36 cellular contexts compared by ENCODE assay signal in genomic region chr2:166750624-166751023, GRCh38.
DNase-seq lines count a peak whose midpoint lies in the region; ATAC-seq, FAIRE-seq and TF ChIP-seq lines count a peak whose summit lies in the region.
"Had no signal": no experiment of that assay in that cellular context is flagged by ENCODE, and none has a peak within 500 bp of the region (broad histone marks: within the 10 kb centered on the region; RNA-seq: fewer than 3 reads in every experiment).

No MANE protein-coding gene starts in this region.

- H3K27ac Mint-ChIP-seq in activated T-helper 17 cell treated with anti-CD3 and anti-CD28 coated beads, Interleukin-2, amount 50 U/mL, for 72 hours: no peak overlapping the region
- H3K27ac Mint-ChIP-seq: B cell; CD14-positive monocyte; CD4-positive, alpha-beta memory T cell; CD4-positive, alpha-beta T cell; CD4-positive, CD25-positive, alpha-beta regulatory T cell; CD8-positive, alpha-beta memory T cell; CD8-positive, alpha-beta T cell had no signal

- TF ChIP-seq POLR2A in HepG2 (IDR thresholded peaks at IDR 0.05; ENCODE audit: insufficient read depth in 1 of 2, low read depth in 2 of 2, low read length in 2 of 2): no peak
- TF ChIP-seq POLR2A in right lobe of liver (IDR thresholded peaks at IDR 0.05): no peak
- TF ChIP-seq POLR2A in A549 (IDR thresholded peaks at IDR 0.05; ENCODE audit: low read length): no peak
- no peak for TF ChIP-seq POLR2A in IMR-90 (IDR thresholded peaks at IDR 0.05; ENCODE audit: low read depth, low read length)
- TF ChIP-seq POLR2A in K562 (conservative IDR thresholded peaks at IDR 0.05): no peak

- H3K23ac ChIP-seq in IMR-90 (ENCODE audit: low read depth, low read length): no peak overlapping the region

- WGBS in HepG2 (ENCODE audit: low lambda C conversion rate): 0% methylated on average over 1 of the region's 1 CpG
- 0% methylated on average over 1 of the region's 1 CpG for WGBS in right lobe of liver (ENCODE audit: insufficient coverage, low coverage, low lambda C conversion rate, missing lambda C conversion rate)
- WGBS in A549 (ENCODE audit: missing lambda C conversion rate): 0% methylated on average over 1 of the region's 1 CpG
- WGBS in IMR-90 (ENCODE audit: extremely low coverage in 2 of 2, insufficient read length in 1 of 2), 2 experiments: no CpG with 5 or more reads among the region's 1 CpG
- 0% methylated on average over 1 of the region's 1 CpG for WGBS in K562 (ENCODE audit: insufficient coverage, low coverage, missing lambda C conversion rate)

- no peaks in the 10 kb centered on the region for H3K4me1 ChIP-seq in HepG2 (ENCODE audit: insufficient read depth, low read length)
- H3K4me1 ChIP-seq in right lobe of liver: no peaks in the 10 kb centered on the region
- no peaks in the 10 kb centered on the region for H3K4me1 ChIP-seq in A549
- no peaks in the 10 kb centered on the region for H3K4me1 ChIP-seq in IMR-90 (ENCODE audit: control insufficient read depth, insufficient read depth, low read length)
- no peaks in the 10 kb centered on the region for H3K4me1 ChIP-seq in K562 (replicated peaks in 1 of 2; ENCODE audit: control insufficient read depth in 2 of 2, insufficient read depth in 2 of 2, low read length in 2 of 2)
- H3K4me1 ChIP-seq in PC-9 (replicated peaks; ENCODE audit: insufficient read depth): no peaks in the 10 kb centered on the region
- H3K4me1 ChIP-seq: BE2C; BLaER1; BLaER1 treated with 17β-estradiol and CSF1 and Interleukin-3, amounts not matched to agents 10 nM and 100 nM; Caco-2 had no signal

- H3K27ac ChIP-seq in HepG2 (ENCODE audit: extremely low read length, insufficient read depth, low read length): no peak overlapping the region
- no peak overlapping the region for H3K27ac ChIP-seq in right lobe of liver
- no peak overlapping the region for H3K27ac ChIP-seq in A549
- H3K27ac ChIP-seq in IMR-90 (ENCODE audit: insufficient read depth, low read length): no peak overlapping the region
- H3K27ac ChIP-seq in K562 (ENCODE audit: extremely low read depth, low read depth, low read length): no peak overlapping the region
- H3K27ac ChIP-seq in PC-9: no peak overlapping the region
- H3K27ac ChIP-seq: 22Rv1; BLaER1; BLaER1 treated with 17β-estradiol and CSF1 and Interleukin-3, amounts not matched to agents 10 nM and 100 nM; C4-2B had no signal

- H3K9me3 Mint-ChIP-seq in activated T-helper 17 cell treated with anti-CD3 and anti-CD28 coated beads, Interleukin-2, amount 50 U/mL, for 72 hours: peaks cover 8% of the 10 kb centered on the region

- POLR2A ChIA-PET in HepG2 (lab: Yijun Ruan, JAX) (no interaction called here), A549 (lab: Yijun Ruan, JAX) (no interaction called here), IMR-90 (lab: Charles Lee; ENCODE audit: unreplicated experiment) (no interaction called here), K562 (lab: Yijun Ruan, JAX) (interaction anchor here (0.5 kb wide), 1 partner anchor 53 kb away, joined by 3 read pairs; no protein-coding TSS in a partner anchor), PC-9 (lab: Charles Lee; ENCODE audit: unreplicated experiment) (no interaction called here)

- no peak overlapping the region for H2AK9ac ChIP-seq in IMR-90 (replicated peaks; ENCODE audit: low read depth, low read length, poor library complexity)

- no peak overlapping the region for H3K56ac ChIP-seq in IMR-90 (ENCODE audit: extremely low read depth, insufficient read depth, low read length)

- ATAC-seq in HepG2: no peak
- no peak for ATAC-seq in right lobe of liver
- ATAC-seq in A549: no peak
- no peak for ATAC-seq in IMR-90 (ENCODE audit: low read depth)
- no peak for ATAC-seq in K562
- ATAC-seq in activated T-helper 17 cell treated with anti-CD3 and anti-CD28 coated beads, Interleukin-2, amount 50 U/mL, for 72 hours (replicated peaks): no peak
- ATAC-seq: CD8-positive, alpha-beta T cell had no signal

- in situ Hi-C loops in HepG2 (cut with HindIII; ENCODE audit: extremely low pct_ligation_motif_present, low pct_unique_long_range_greater_than_20kb): no loop called here
- in situ Hi-C loops in IMR-90 (cut with MboI; ENCODE audit: low sequenced_read_pairs): no loop called here
- in situ Hi-C loops in K562 (cut with MboI): no loop called here

- TF ChIP-seq CTCF in HepG2 (CRISPR knock-in tag; IDR thresholded peaks at IDR 0.05) (no peak), right lobe of liver (IDR thresholded peaks at IDR 0.05) (no peak), A549 (IDR thresholded peaks at IDR 0.05) (no peak), IMR-90 (conservative IDR thresholded peaks at IDR 0.05; ENCODE audit: low read depth, low read length) (no peak), K562 (IDR thresholded peaks at IDR 0.05 in 2 of 3, conservative IDR thresholded peaks at IDR 0.05 in 1 of 3; ENCODE audit: insufficient read depth in 2 of 3, low read depth in 1 of 3, low read length in 3 of 3) (no peak), PC-9 (conservative IDR thresholded peaks at IDR 0.05) (no peak)

- H2AK5ac ChIP-seq in IMR-90 (ENCODE audit: low read depth, low read length): no peak overlapping the region

- H3K4me2 ChIP-seq in HepG2 (ENCODE audit: low read depth, low read length): no peak overlapping the region
- H3K4me2 ChIP-seq in A549: no peak overlapping the region
- H3K4me2 ChIP-seq in IMR-90 (ENCODE audit: low read depth, low read length): no peak overlapping the region
- no peak overlapping the region for H3K4me2 ChIP-seq in K562 (ENCODE audit: insufficient read depth, low read length)
- H3K4me2 ChIP-seq in PC-9: no peak overlapping the region
- H3K4me2 ChIP-seq: BLaER1; BLaER1 treated with 17β-estradiol and CSF1 and Interleukin-3, amounts not matched to agents 10 nM and 100 nM had no signal

- H3K27me3 ChIP-seq in HepG2 (ENCODE audit: control insufficient read depth in 1 of 2, insufficient read depth in 2 of 2, low read length in 2 of 2): no peaks in the 10 kb centered on the region; a peak in 1 of 5 replicates
- H3K27me3 ChIP-seq in right lobe of liver: no peaks in the 10 kb centered on the region
- H3K27me3 ChIP-seq in IMR-90 (ENCODE audit: control insufficient read depth, insufficient read depth, low read length): no peaks in the 10 kb centered on the region
- H3K27me3 ChIP-seq in K562 (ENCODE audit: control insufficient read depth in 2 of 2, insufficient read depth in 2 of 2, low read length in 2 of 2): no peaks in the 10 kb centered on the region
- no peaks in the 10 kb centered on the region for H3K27me3 ChIP-seq in PC-9 (ENCODE audit: insufficient read depth, low read depth)
- H3K27me3 ChIP-seq: BE2C; BLaER1; BLaER1 treated with 17β-estradiol and CSF1 and Interleukin-3, amounts not matched to agents 10 nM and 100 nM had no signal

- TF ChIP-seq EP300 in HepG2 (IDR thresholded peaks at IDR 0.05; ENCODE audit: low read depth in 2 of 2, low read length in 2 of 2): no peak
- no peak for TF ChIP-seq EP300 in HepG2 (CRISPR knock-in tag; IDR thresholded peaks at IDR 0.05; ENCODE audit: borderline replicate concordance)
- TF ChIP-seq EP300 in A549 (IDR thresholded peaks at IDR 0.05): no peak
- no peak for TF ChIP-seq EP300 in K562 (IDR thresholded peaks at IDR 0.05; ENCODE audit: low read length)

- no peak overlapping the region for H3K4me3 ChIP-seq in HepG2 (replicated peaks in 1 of 3; ENCODE audit: insufficient read depth in 1 of 3, low read depth in 2 of 3, low read length in 3 of 3)
- H3K4me3 ChIP-seq in right lobe of liver: no peak overlapping the region
- no peak overlapping the region for H3K4me3 ChIP-seq in A549
- H3K4me3 ChIP-seq in IMR-90 (ENCODE audit: insufficient read depth, low read depth, low read length): no peak overlapping the region
- no peak overlapping the region for H3K4me3 ChIP-seq in K562
- H3K4me3 ChIP-seq in PC-9: no peak overlapping the region
- H3K4me3 ChIP-seq: BLaER1; BLaER1 treated with 17β-estradiol and CSF1 and Interleukin-3, amounts not matched to agents 10 nM and 100 nM had no signal

- no peak overlapping the region for H3K9ac ChIP-seq in HepG2 (ENCODE audit: insufficient read depth, low read depth, low read length)
- H3K9ac ChIP-seq in IMR-90 (ENCODE audit: low read depth, low read length): no peak overlapping the region
- no peak overlapping the region for H3K9ac ChIP-seq in K562 (ENCODE audit: insufficient read depth in 1 of 2, low read depth in 2 of 2, low read length in 2 of 2)
- H3K9ac ChIP-seq: BLaER1; BLaER1 treated with 17β-estradiol and CSF1 and Interleukin-3, amounts not matched to agents 10 nM and 100 nM had no signal

- H3K36me3 ChIP-seq in HepG2 (replicated peaks in 1 of 2; ENCODE audit: control insufficient read depth in 1 of 2, insufficient read depth in 2 of 2, low read length in 2 of 2) (no peaks in the 10 kb centered on the region), right lobe of liver (no peaks in the 10 kb centered on the region), IMR-90 (ENCODE audit: control insufficient read depth, insufficient read depth, low read length) (no peaks in the 10 kb centered on the region), K562 (ENCODE audit: control insufficient read depth, insufficient read depth, low read length) (no peaks in the 10 kb centered on the region), PC-9 (ENCODE audit: low read depth) (no peaks in the 10 kb centered on the region)
- H3K36me3 ChIP-seq: BE2C; BLaER1; BLaER1 treated with 17β-estradiol and CSF1 and Interleukin-3, amounts not matched to agents 10 nM and 100 nM had no signal

- no peak overlapping the region for H4K5ac ChIP-seq in IMR-90 (ENCODE audit: low read depth, low read length)

- H4K91ac ChIP-seq in IMR-90 (ENCODE audit: insufficient read depth, low read depth, low read length): no peak overlapping the region

- H4K20me1 ChIP-seq in HepG2 (ENCODE audit: insufficient read depth, low read length) (no peaks in the 10 kb centered on the region), IMR-90 (ENCODE audit: insufficient read depth, low read length) (no peaks in the 10 kb centered on the region), K562 (replicated peaks; ENCODE audit: control insufficient read depth, insufficient read depth, low read length) (no peaks in the 10 kb centered on the region), PC-9 (ENCODE audit: insufficient read depth) (no peaks in the 10 kb centered on the region)
- H4K20me1 ChIP-seq: BLaER1; BLaER1 treated with 17β-estradiol and CSF1 and Interleukin-3, amounts not matched to agents 10 nM and 100 nM had no signal

- no peaks in the 10 kb centered on the region for H3K27me3 Mint-ChIP-seq in activated T-helper 17 cell treated with anti-CD3 and anti-CD28 coated beads, Interleukin-2, amount 50 U/mL, for 72 hours
- H3K27me3 Mint-ChIP-seq: B cell; CD4-positive, alpha-beta memory T cell; CD4-positive, alpha-beta T cell; CD4-positive, CD25-positive, alpha-beta regulatory T cell; CD8-positive, alpha-beta memory T cell had no signal

- H2BK5ac ChIP-seq in IMR-90 (ENCODE audit: low read depth, low read length, poor library complexity, severe bottlenecking): no peak overlapping the region

- H3K9me2 ChIP-seq in PC-9 (ENCODE audit: insufficient read depth): no peaks in the 10 kb centered on the region

- no peaks in the 10 kb centered on the region for H3K9me1 ChIP-seq in IMR-90 (ENCODE audit: insufficient read depth, low read length)
- no peaks in the 10 kb centered on the region for H3K9me1 ChIP-seq in K562 (ENCODE audit: control insufficient read depth, insufficient read depth, low read length)

- H2BK15ac ChIP-seq in IMR-90 (ENCODE audit: low read depth, low read length): no peak overlapping the region

- H3K36me3 Mint-ChIP-seq in activated T-helper 17 cell treated with anti-CD3 and anti-CD28 coated beads, Interleukin-2, amount 50 U/mL, for 72 hours (ENCODE audit: low read depth): no peaks in the 10 kb centered on the region
- H3K36me3 Mint-ChIP-seq: CD14-positive monocyte; CD4-positive, alpha-beta memory T cell; CD4-positive, CD25-positive, alpha-beta regulatory T cell; CD8-positive, alpha-beta memory T cell had no signal

- H3F3A ChIP-seq in PC-9 (ENCODE audit: insufficient read depth, low read depth): no peaks in the 10 kb centered on the region

- H3K9me3 ChIP-seq in HepG2 (ENCODE audit: low read length) (peaks cover 15% of the 10 kb centered on the region), right lobe of liver (no peaks in the 10 kb centered on the region), A549 (0 out of 3 replicates have a peak, but pooled peaks cover 2% of the 10 kb centered on the region), IMR-90 (ENCODE audit: control insufficient read depth, insufficient read depth, low read length) (no peaks in the 10 kb centered on the region; the same call in 1 of the 2 replicates), K562 (replicated peaks; ENCODE audit: control insufficient read depth, insufficient read depth, low read depth, low read length) (no peaks in the 10 kb centered on the region), PC-9 (ENCODE audit: insufficient read depth, low read depth) (no peaks in the 10 kb centered on the region)
- H3K9me3 ChIP-seq: BE2C had no signal

- DNase-seq in HepG2 (ENCODE audit: low spot score): no peak
- DNase-seq in right lobe of liver: no peak
- no peak for DNase-seq in A549 (ENCODE audit: low read depth in 1 of 2, low spot score in 1 of 2)
- DNase-seq in IMR-90: no peak
- no peak for DNase-seq in K562 (ENCODE audit: extremely low read depth in 1 of 4, low spot score in 3 of 4)
- no peak for DNase-seq in NCI-H2196 (lab: John Stamatoyannopoulos, UW; ENCODE audit: unreplicated experiment)
- DNase-seq in PC-9: no peak
- DNase-seq: 8988T; ACHN; AML-193; BE2C; C1 segment of cervical spinal cord; Caco-2; Calu3; CD4-positive, alpha-beta memory T cell; CD4-positive, alpha-beta T cell; CD4-positive, CD25-positive, alpha-beta regulatory T cell; CD8-positive, alpha-beta memory T cell; CD8-positive, alpha-beta T cell; COR-L47; DMS 273 treated with DMSO at 0.1 percent for 48 hours; DMS153; DMS53; DMS79; DMS79 treated with DMSO at 0.1 percent for 48 hours; DND-41; EL had no signal

- intact Hi-C loops in HepG2 (cut with micrococcal nuclease; ENCODE audit: unreplicated experiment): no loop called here
- intact Hi-C loops in right lobe of liver (cut with DNase I): no loop called here
- intact Hi-C loops in IMR-90 (cut with micrococcal nuclease): no loop called here
- intact Hi-C loops in K562 (cut with micrococcal nuclease): no loop called here
- intact Hi-C loops in PC-9 (cut with micrococcal nuclease; ENCODE audit: unreplicated experiment): no loop called here

- H3K79me1 ChIP-seq in IMR-90 (ENCODE audit: low read depth in 1 of 2, low read length in 2 of 2): no peaks in the 10 kb centered on the region

- H2AFZ ChIP-seq in HepG2 (ENCODE audit: low read length) (no peak overlapping the region), IMR-90 (replicated peaks; ENCODE audit: low read length, poor library complexity) (no peak overlapping the region), K562 (ENCODE audit: low read depth, low read length) (no peak overlapping the region), PC-9 (no peak overlapping the region)

- H3K4ac ChIP-seq in IMR-90 (ENCODE audit: low read depth, low read length): no peak overlapping the region

- dilution Hi-C loops in IMR-90 (cut with HindIII; ENCODE audit: low sequenced_read_pairs, unreplicated experiment): no loop called here

- no peak overlapping the region for H2BK120ac ChIP-seq in IMR-90 (ENCODE audit: low read depth, low read length)

- no peak overlapping the region for H4K8ac ChIP-seq in IMR-90 (ENCODE audit: low read depth in 2 of 2, low read length in 2 of 2)

- no peak overlapping the region for H3K18ac ChIP-seq in IMR-90 (ENCODE audit: low read depth, low read length)

- BruUV-seq in HepG2 (replicated peaks; lab: Mats Ljungman, UMichigan): no TSS peak
- BruUV-seq in IMR-90 (replicated peaks; lab: Mats Ljungman, UMichigan): no TSS peak
- BruUV-seq in K562 (replicated peaks; lab: Mats Ljungman, UMichigan): no TSS peak
- BruUV-seq in PC-9 (replicated peaks; lab: Mats Ljungman, UMichigan): no TSS peak

- CTCF ChIA-PET in HepG2 (lab: Yijun Ruan, JAX; ENCODE audit: low intra/inter-chr PET ratio, low total read pairs): no interaction called here
- CTCF ChIA-PET in A549 (lab: Yijun Ruan, JAX): no interaction called here
- CTCF ChIA-PET in IMR-90 (lab: Yijun Ruan, JAX): interaction anchor here (0.8 kb wide), 1 partner anchor 23 kb away, joined by 3 read pairs; no protein-coding TSS in a partner anchor
- CTCF ChIA-PET in K562 (lab: Yijun Ruan, JAX; ENCODE audit: low intra/inter-chr PET ratio): no interaction called here
- CTCF ChIA-PET in PC-9 (lab: Charles Lee): no interaction called here

- FAIRE-seq in HepG2 (lab: Jason Lieb, UNC) (no peak), A549 (lab: Jason Lieb, UNC) (no peak), K562 (lab: Jason Lieb, UNC) (no peak)
- FAIRE-seq: A204.1, D721Med had no signal

- H3K4me1 Mint-ChIP-seq in activated T-helper 17 cell treated with anti-CD3 and anti-CD28 coated beads, Interleukin-2, amount 50 U/mL, for 72 hours: no peaks in the 10 kb centered on the region
- H3K4me1 Mint-ChIP-seq: B cell; CD14-positive monocyte; CD4-positive, alpha-beta memory T cell; CD4-positive, CD25-positive, alpha-beta regulatory T cell; CD8-positive, alpha-beta memory T cell had no signal

- H3K4me3 Mint-ChIP-seq in activated T-helper 17 cell treated with anti-CD3 and anti-CD28 coated beads, Interleukin-2, amount 50 U/mL, for 72 hours: no peak overlapping the region
- H3K4me3 Mint-ChIP-seq: B cell; CD14-positive monocyte; CD4-positive, alpha-beta memory T cell; CD4-positive, alpha-beta T cell; CD4-positive, CD25-positive, alpha-beta regulatory T cell; CD8-positive, alpha-beta memory T cell; CD8-positive, alpha-beta T cell had no signal

- H2BK20ac ChIP-seq in IMR-90 (ENCODE audit: low read depth, low read length): no peak overlapping the region

- no peak overlapping the region for H3K14ac ChIP-seq in IMR-90 (replicated peaks; ENCODE audit: low read depth, low read length)

- TF ChIP-seq RAD21 in HepG2 (CRISPR knock-in tag; IDR thresholded peaks at IDR 0.05) (no peak), A549 (conservative IDR thresholded peaks at IDR 0.05 in 1 of 2, IDR thresholded peaks at IDR 0.05 in 1 of 2) (no peak), IMR-90 (IDR thresholded peaks at IDR 0.05; ENCODE audit: low read length) (no peak), K562 (CRISPR knock-in tag; conservative IDR thresholded peaks at IDR 0.05 in 1 of 2, IDR thresholded peaks at IDR 0.05 in 1 of 2) (no peak)

- no peaks in the 10 kb centered on the region for H3K79me2 ChIP-seq in HepG2 (ENCODE audit: insufficient read depth, low read length)
- H3K79me2 ChIP-seq in K562 (ENCODE audit: control insufficient read depth, insufficient read depth, low read length): no peaks in the 10 kb centered on the region
- H3K79me2 ChIP-seq in PC-9 (ENCODE audit: low read depth): no peaks in the 10 kb centered on the region

Comparison
In these comparisons a context has a peak if more than half of its experiments do, and no peak if none do; other contexts are left out.
1. Of the 241 proteins assayed by ChIP-seq in both HepG2 and K562: peak only in HepG2: none; only in K562: MAFG; in both: MAFF and MAFK; in neither: 238.